26 cellular contexts compared by ENCODE assay signal in genomic region chr14:50035214-50035613, GRCh38.
A peak's percentile ranks its signal among the peaks of the same experiment; 100 is the strongest.
DNase-seq lines count a peak whose midpoint lies in the region; ATAC-seq, FAIRE-seq and TF ChIP-seq lines count a peak whose summit lies in the region.
"Had no signal": no experiment of that assay in that cellular context is flagged by ENCODE, and none has a peak within 500 bp of the region (broad histone marks: within the 10 kb centered on the region; RNA-seq: fewer than 3 reads in every experiment).

No MANE protein-coding gene starts in this region.

- H3K36me3 ChIP-seq in RWPE2 (ENCODE audit: low read depth) (no peaks in the 10 kb centered on the region), kidney (ENCODE audit: control insufficient read depth in 1 of 2, insufficient read depth in 2 of 2, low read length in 2 of 2) (no peaks in the 10 kb centered on the region)

- H3K27me3 ChIP-seq in RWPE2 (ENCODE audit: insufficient read depth, poor library complexity, severe bottlenecking) = no peaks in the 10 kb centered on the region

- peaks cover 40% of the 10 kb centered on the region for H3K4me1 ChIP-seq in RWPE2 (ENCODE audit: insufficient read depth, poor library complexity, severe bottlenecking)
- H3K4me1 ChIP-seq in kidney (ENCODE audit: control insufficient read depth in 1 of 2, insufficient read depth in 1 of 2, low read depth in 1 of 2, low read length in 2 of 2) = peaks cover under 1 to 3% of the 10 kb centered on the region in 2 donors

- peak overlapping the region; percentile 52 for H3K27ac ChIP-seq in RWPE2 (ENCODE audit: poor library complexity, severe bottlenecking)
- H3K27ac ChIP-seq in kidney (ENCODE audit: low read depth in 2 of 2, low read length in 2 of 2) = no peak overlapping the region
- H3K27ac ChIP-seq: 22Rv1 had no signal

- FAIRE-seq in kidney (lab: Jason Lieb, UNC) = no peak
- FAIRE-seq: GM12892, HTR-8/SVneo had no signal

- TF ChIP-seq CTCF in AG10803 (conservative IDR thresholded peaks at IDR 0.05; ENCODE audit: low read length) (no peak), RWPE2 (IDR thresholded peaks at IDR 0.05; ENCODE audit: poor library complexity, severe bottlenecking) (no peak), epithelial cell of esophagus (IDR thresholded peaks at IDR 0.05; ENCODE audit: insufficient read depth, low read depth, low read length, missing control alignments) (no peak), kidney (IDR thresholded peaks at IDR 0.05; ENCODE audit: borderline replicate concordance, extremely low read depth, insufficient read depth) (no peak)

- H3K4me3 ChIP-seq in AG10803 (ENCODE audit: low read length) (no peak overlapping the region), RWPE2 (ENCODE audit: severe bottlenecking) (no peak overlapping the region), epithelial cell of esophagus (ENCODE audit: low read length) (no peak overlapping the region), kidney (ENCODE audit: low read length in 2 of 2) (no peak overlapping the region)

- DNase-seq in AG10803 (ENCODE audit: low read depth) (peak; percentile 41), RWPE2 (ENCODE audit: low spot score) (no peak), epithelial cell of esophagus (ENCODE audit: low read depth) (peak; percentile 97), left colon (no peak), kidney (no peak), Kasumi-1 (lab: John Stamatoyannopoulos, UW) (no peak)
- no peak for DNase-seq in activated CD4-positive, alpha-beta T cell treated with anti-CD3 and anti-CD28 coated beads, Interleukin-2, amount 50 U/mL, for 1 hour
- DNase-seq: ACHN; AML-193; C1 segment of cervical spinal cord; CD8-positive, alpha-beta T cell; GOT3; HCEC 1CT; KG1; NCI-H1694; NCI-H2081; NCI-H2171; NCI-H446; NCI-H526; OCI-M1; SHP77 treated with DMSO at 0.1 percent for 48 hours; SK-N-SH had no signal

- no peaks in the 10 kb centered on the region for H3K9me3 ChIP-seq in RWPE2 (ENCODE audit: severe bottlenecking)
- no peaks in the 10 kb centered on the region for H3K9me3 ChIP-seq in kidney (ENCODE audit: control insufficient read depth in 1 of 2, low read length in 2 of 2)
- H3K9me3 ChIP-seq: SK-N-SH had no signal

- intact Hi-C loops in left colon (cut with DNase I, micrococcal nuclease) = no loop called here
- intact Hi-C loops in kidney (cut with DNase I) = no loop called here

- ATAC-seq in RWPE2 (ENCODE audit: low read depth) (peak; percentile 43), left colon (peak; percentile 55), GM21390 (IDR thresholded peaks at IDR 0.05; ENCODE audit: unreplicated experiment) (no peak)
- ATAC-seq: CD8-positive, alpha-beta T cell had no signal

- no peak overlapping the region for H3K9ac ChIP-seq in kidney (ENCODE audit: low read length in 2 of 2)
- H3K9ac ChIP-seq: SK-N-SH had no signal

Comparison
In these comparisons a context has a peak if more than half of its experiments do, and no peak if none do; other contexts are left out.
1. DNase-seq: peak in AG10803 (single experiment) and epithelial cell of esophagus (single experiment); none in RWPE2 (single experiment), left colon (0 of 2), kidney (single experiment), Kasumi-1 (0 of 2) and activated CD4-positive, alpha-beta T cell treated with anti-CD3 and anti-CD28 coated beads, Interleukin-2, amount 50 U/mL, for 1 hour (single experiment).